1 cellular context compared by ENCODE assay signal in the genomic region with DNA sequence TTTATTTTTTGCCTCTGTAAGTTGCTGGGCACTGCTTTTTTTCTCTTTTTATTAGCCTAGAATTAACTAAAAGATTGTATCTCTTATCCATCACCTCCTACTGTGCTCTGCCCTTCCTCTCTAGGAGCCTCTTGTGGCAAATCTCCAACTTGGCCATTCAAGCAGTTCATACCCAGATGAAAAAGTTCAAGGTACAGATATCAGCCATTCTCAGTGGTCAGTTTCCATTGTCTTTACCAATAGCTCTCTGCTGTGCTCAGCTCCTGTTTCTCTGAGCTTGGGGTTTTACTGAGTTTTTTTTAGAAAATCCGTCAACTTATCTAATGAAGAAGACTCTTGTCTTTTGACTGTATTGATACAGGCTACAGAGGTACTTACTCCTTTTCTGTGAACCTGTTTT.
TF ChIP-seq lines count a peak whose summit lies in the region.

No MANE protein-coding gene starts in this region.

TF ChIP-seq in GM23338, 12 proteins besides CTCF, POLR2A, EP300 and RAD21:
- TF ChIP-seq ZNF114 (CRISPR knock-in tag; IDR thresholded peaks at IDR 0.05) (no peak), JUNB (IDR thresholded peaks at IDR 0.05; ENCODE audit: unreplicated experiment) (no peak), ZNF331 (CRISPR knock-in tag; IDR thresholded peaks at IDR 0.05; ENCODE audit: low read depth) (no peak), CREB1 (CRISPR knock-in tag; IDR thresholded peaks at IDR 0.05; ENCODE audit: low read depth) (no peak), EZH2 (IDR thresholded peaks at IDR 0.05; ENCODE audit: low read depth, unreplicated experiment) (no peak), STAT1 (IDR thresholded peaks at IDR 0.05; ENCODE audit: unreplicated experiment) (no peak), POLR2AphosphoS5 (IDR thresholded peaks at IDR 0.05; ENCODE audit: low read depth) (no peak), EZH2phosphoT487 (IDR thresholded peaks at IDR 0.05; ENCODE audit: unreplicated experiment) (no peak), NANOG (IDR thresholded peaks at IDR 0.05; ENCODE audit: borderline replicate concordance) (no peak)
- TF ChIP-seq, protein P1, sequence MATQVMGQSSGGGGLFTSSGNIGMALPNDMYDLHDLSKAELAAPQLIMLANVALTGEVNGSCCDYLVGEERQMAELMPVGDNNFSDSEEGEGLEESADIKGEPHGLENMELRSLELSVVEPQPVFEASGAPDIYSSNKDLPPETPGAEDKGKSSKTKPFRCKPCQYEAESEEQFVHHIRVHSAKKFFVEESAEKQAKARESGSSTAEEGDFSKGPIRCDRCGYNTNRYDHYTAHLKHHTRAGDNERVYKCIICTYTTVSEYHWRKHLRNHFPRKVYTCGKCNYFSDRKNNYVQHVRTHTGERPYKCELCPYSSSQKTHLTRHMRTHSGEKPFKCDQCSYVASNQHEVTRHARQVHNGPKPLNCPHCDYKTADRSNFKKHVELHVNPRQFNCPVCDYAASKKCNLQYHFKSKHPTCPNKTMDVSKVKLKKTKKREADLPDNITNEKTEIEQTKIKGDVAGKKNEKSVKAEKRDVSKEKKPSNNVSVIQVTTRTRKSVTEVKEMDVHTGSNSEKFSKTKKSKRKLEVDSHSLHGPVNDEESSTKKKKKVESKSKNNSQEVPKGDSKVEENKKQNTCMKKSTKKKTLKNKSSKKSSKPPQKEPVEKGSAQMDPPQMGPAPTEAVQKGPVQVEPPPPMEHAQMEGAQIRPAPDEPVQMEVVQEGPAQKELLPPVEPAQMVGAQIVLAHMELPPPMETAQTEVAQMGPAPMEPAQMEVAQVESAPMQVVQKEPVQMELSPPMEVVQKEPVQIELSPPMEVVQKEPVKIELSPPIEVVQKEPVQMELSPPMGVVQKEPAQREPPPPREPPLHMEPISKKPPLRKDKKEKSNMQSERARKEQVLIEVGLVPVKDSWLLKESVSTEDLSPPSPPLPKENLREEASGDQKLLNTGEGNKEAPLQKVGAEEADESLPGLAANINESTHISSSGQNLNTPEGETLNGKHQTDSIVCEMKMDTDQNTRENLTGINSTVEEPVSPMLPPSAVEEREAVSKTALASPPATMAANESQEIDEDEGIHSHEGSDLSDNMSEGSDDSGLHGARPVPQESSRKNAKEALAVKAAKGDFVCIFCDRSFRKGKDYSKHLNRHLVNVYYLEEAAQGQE (IDR thresholded peaks at IDR 0.05; ENCODE audit: unreplicated experiment) = no peak
- TF ChIP-seq, protein P2, sequence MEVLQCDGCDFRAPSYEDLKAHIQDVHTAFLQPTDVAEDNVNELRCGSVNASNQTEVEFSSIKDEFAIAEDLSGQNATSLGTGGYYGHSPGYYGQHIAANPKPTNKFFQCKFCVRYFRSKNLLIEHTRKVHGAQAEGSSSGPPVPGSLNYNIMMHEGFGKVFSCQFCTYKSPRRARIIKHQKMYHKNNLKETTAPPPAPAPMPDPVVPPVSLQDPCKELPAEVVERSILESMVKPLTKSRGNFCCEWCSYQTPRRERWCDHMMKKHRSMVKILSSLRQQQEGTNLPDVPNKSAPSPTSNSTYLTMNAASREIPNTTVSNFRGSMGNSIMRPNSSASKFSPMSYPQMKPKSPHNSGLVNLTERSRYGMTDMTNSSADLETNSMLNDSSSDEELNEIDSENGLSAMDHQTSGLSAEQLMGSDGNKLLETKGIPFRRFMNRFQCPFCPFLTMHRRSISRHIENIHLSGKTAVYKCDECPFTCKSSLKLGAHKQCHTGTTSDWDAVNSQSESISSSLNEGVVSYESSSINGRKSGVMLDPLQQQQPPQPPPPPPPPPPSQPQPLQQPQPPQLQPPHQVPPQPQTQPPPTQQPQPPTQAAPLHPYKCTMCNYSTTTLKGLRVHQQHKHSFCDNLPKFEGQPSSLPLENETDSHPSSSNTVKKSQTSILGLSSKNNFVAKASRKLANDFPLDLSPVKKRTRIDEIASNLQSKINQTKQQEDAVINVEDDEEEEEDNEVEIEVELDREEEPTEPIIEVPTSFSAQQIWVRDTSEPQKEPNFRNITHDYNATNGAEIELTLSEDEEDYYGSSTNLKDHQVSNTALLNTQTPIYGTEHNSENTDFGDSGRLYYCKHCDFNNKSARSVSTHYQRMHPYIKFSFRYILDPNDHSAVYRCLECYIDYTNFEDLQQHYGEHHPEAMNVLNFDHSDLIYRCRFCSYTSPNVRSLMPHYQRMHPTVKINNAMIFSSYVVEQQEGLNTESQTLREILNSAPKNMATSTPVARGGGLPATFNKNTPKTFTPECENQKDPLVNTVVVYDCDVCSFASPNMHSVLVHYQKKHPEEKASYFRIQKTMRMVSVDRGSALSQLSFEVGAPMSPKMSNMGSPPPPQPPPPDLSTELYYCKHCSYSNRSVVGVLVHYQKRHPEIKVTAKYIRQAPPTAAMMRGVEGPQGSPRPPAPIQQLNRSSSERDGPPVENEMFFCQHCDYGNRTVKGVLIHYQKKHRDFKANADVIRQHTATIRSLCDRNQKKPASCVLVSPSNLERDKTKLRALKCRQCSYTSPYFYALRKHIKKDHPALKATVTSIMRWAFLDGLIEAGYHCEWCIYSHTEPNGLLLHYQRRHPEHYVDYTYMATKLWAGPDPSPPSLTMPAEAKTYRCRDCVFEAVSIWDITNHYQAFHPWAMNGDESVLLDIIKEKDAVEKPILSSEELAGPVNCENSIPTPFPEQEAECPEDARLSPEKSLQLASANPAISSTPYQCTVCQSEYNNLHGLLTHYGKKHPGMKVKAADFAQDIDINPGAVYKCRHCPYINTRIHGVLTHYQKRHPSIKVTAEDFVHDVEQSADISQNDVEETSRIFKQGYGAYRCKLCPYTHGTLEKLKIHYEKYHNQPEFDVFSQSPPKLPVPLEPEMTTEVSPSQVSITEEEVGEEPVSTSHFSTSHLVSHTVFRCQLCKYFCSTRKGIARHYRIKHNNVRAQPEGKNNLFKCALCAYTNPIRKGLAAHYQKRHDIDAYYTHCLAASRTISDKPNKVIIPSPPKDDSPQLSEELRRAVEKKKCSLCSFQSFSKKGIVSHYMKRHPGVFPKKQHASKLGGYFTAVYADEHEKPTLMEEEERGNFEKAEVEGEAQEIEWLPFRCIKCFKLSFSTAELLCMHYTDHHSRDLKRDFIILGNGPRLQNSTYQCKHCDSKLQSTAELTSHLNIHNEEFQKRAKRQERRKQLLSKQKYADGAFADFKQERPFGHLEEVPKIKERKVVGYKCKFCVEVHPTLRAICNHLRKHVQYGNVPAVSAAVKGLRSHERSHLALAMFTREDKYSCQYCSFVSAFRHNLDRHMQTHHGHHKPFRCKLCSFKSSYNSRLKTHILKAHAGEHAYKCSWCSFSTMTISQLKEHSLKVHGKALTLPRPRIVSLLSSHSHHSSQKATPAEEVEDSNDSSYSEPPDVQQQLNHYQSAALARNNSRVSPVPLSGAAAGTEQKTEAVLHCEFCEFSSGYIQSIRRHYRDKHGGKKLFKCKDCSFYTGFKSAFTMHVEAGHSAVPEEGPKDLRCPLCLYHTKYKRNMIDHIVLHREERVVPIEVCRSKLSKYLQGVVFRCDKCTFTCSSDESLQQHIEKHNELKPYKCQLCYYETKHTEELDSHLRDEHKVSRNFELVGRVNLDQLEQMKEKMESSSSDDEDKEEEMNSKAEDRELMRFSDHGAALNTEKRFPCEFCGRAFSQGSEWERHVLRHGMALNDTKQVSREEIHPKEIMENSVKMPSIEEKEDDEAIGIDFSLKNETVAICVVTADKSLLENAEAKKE (CRISPR knock-in tag; IDR thresholded peaks at IDR 0.05) = no peak
TF ChIP-seq in GM23338: peak in this region for 0.
